ENCODE assay signal across 21 cellular contexts in the genomic region with DNA sequence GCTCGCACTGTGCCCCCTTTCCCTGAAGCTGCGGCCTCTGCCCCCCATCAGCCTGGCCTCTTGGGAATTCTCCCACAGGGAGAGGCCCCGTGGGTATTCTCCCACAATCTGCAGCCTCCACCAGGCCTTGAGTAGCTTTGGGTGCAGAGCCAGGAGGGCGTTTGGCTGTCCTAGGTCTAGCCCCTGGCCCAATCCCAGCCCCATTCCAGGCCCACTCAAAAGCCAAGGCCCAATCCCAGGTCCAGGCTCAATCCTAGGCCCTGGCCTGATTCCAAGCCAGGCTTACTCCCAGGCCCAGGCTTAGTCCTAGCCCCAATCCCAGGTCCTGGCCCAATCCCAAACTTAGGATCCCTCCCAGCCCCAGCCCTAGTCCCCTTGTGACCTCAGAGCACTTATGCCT.
"Had no signal": no experiment of that assay in that cellular context is flagged by ENCODE, and none has a peak within 500 bp of the region (broad histone marks: within the 10 kb centered on the region; RNA-seq: fewer than 3 reads in every experiment).

No MANE protein-coding gene starts in this region.

- H3K9me3 Mint-ChIP-seq: mesothelial cell of epicardium had no signal

- H3K4me1 Mint-ChIP-seq: mesothelial cell of epicardium, naive B cell had no signal

- H3K27me3 ChIP-seq: dorsolateral prefrontal cortex, esophagus squamous epithelium, gastrocnemius medialis, left lung had no signal

- H3K4me1 ChIP-seq: esophagus squamous epithelium, gastrocnemius medialis, heart right ventricle, left lung, lower lobe of right lung had no signal

- DNase-seq: dermis blood vessel endothelial cell; dorsolateral prefrontal cortex; effector CD4-positive, alpha-beta T cell; effector memory CD4-positive, alpha-beta T cell; esophagus squamous epithelium; foreskin fibroblast; foreskin melanocyte; gastrocnemius medialis; glutamatergic neuron; head of caudate nucleus; heart right ventricle; hippocampal formation; left cardiac atrium; left lung; left ventricle myocardium superior; lower lobe of right lung; mesenchymal stem cell; mucosa of descending colon; naive B cell had no signal

- H3K36me3 Mint-ChIP-seq: mesothelial cell of epicardium, naive B cell had no signal

- H3K9me3 ChIP-seq: gastrocnemius medialis, left lung, lower lobe of right lung, mucosa of descending colon had no signal

- H3K27ac Mint-ChIP-seq: mesothelial cell of epicardium, naive B cell had no signal

- ATAC-seq: gastrocnemius medialis, heart right ventricle, left cardiac atrium, left lung, left ventricle myocardium superior, mucosa of descending colon had no signal

- H3K27ac ChIP-seq: coronary artery, dorsolateral prefrontal cortex, esophagus squamous epithelium, gastrocnemius medialis, heart right ventricle, left lung, lower lobe of right lung had no signal

- H3K4me3 ChIP-seq: coronary artery, dorsolateral prefrontal cortex, esophagus squamous epithelium, gastrocnemius medialis, heart right ventricle, left lung, lower lobe of right lung, mucosa of descending colon had no signal

- H3K36me3 ChIP-seq: gastrocnemius medialis, heart right ventricle, left lung, lower lobe of right lung had no signal

- H3K4me3 Mint-ChIP-seq: mesothelial cell of epicardium, naive B cell had no signal
